Comparison of ENCODE assay signal across 17 cellular contexts in the genomic region with DNA sequence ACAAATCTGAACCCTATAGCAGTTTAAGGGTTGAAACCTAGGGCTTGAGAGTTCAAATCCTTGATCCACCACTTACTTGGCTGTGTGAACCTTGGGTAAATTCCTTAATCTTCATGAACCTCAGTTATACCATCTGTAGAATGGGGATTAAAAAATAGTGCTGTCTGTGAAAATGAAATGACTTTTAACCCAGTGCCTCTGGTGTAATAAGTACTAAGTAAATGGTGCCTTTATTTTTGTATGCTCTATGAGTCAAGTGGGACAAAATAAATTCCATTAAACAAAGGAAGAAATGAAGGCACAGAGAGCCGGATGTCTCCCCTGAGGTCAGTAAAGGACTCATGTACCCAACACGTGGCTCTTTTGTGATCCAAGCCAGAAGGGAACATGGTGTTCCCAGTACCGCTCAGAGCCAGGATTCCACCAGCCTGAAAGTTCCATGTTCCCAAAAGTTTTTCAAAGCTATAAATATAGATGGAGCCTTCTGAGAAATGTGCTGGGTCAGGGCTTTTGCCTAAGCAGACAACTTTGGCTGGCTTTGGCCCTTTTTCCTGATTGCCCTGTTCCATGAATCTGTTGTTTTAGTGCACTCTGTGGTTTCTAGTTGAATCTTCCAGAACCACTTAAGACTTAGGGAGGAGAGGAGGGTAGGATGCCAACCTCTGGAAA.
DNase-seq lines count a peak whose midpoint lies in the region; ATAC-seq and TF ChIP-seq lines count a peak whose summit lies in the region.
"Had no signal": no experiment of that assay in that cellular context is flagged by ENCODE, and none has a peak within 500 bp of the region (broad histone marks: within the 10 kb centered on the region; RNA-seq: fewer than 3 reads in every experiment).

No MANE protein-coding gene starts in this region.

- in situ Hi-C loops in brain microvascular endothelial cell (cut with HindIII; ENCODE audit: low pct_ligation_motif_present, low sequenced_read_pairs): no loop called here

- peaks cover 17% of the 10 kb centered on the region for H3K4me1 Mint-ChIP-seq in chondrocyte (ENCODE audit: low read depth)
- peaks cover 2% of the 10 kb centered on the region for H3K4me1 Mint-ChIP-seq in progenitor cell of endocrine pancreas (ENCODE audit: low read depth)

- WGBS in sigmoid colon, 2 donors: 75 to 80% methylated on average over 3 of the region's 3 CpGs

- H3K36me3 ChIP-seq in sigmoid colon: no peaks in the 10 kb centered on the region
- H3K36me3 ChIP-seq in brain microvascular endothelial cell (replicated peaks): no peaks in the 10 kb centered on the region

- H3K27me3 Mint-ChIP-seq in chondrocyte (ENCODE audit: low read depth): peaks cover 10% of the 10 kb centered on the region
- H3K27me3 Mint-ChIP-seq in progenitor cell of endocrine pancreas: peaks cover 4% of the 10 kb centered on the region

- TF ChIP-seq CTCF in chondrocyte (IDR thresholded peaks at IDR 0.05) (no peak), sigmoid colon (IDR thresholded peaks at IDR 0.05) (no peak), progenitor cell of endocrine pancreas (IDR thresholded peaks at IDR 0.05; ENCODE audit: unreplicated experiment) (no peak), brain microvascular endothelial cell (IDR thresholded peaks at IDR 0.05; ENCODE audit: low read depth, low read length, missing control alignments) (no peak)

- TF ChIP-seq EP300 in sigmoid colon (IDR thresholded peaks at IDR 0.05): peak; percentile 93 to 100 (median 99)

- H3K9me3 ChIP-seq in sigmoid colon: peaks cover 0 to 3% (median 0%) of the 10 kb centered on the region in 4 donors

- TF ChIP-seq POLR2A in sigmoid colon (IDR thresholded peaks at IDR 0.05): no peak

- peaks cover 0 to 38% (median 15%) of the 10 kb centered on the region in 4 donors for H3K4me1 ChIP-seq in sigmoid colon

- intact Hi-C loops in left colon (cut with DNase I, micrococcal nuclease): no loop called here
- intact Hi-C loops in sigmoid colon (cut with DNase I): no loop called here

- H3K4me3 ChIP-seq in sigmoid colon (no peak overlapping the region), brain microvascular endothelial cell (ENCODE audit: low read depth, low read length) (no peak overlapping the region)
- H3K4me3 ChIP-seq: GM12878 had no signal

- H3K4me3 Mint-ChIP-seq in chondrocyte (ENCODE audit: unreplicated experiment) (no peak overlapping the region), progenitor cell of endocrine pancreas (ENCODE audit: low read depth) (no peak overlapping the region)
- H3K4me3 Mint-ChIP-seq: activated CD4-positive, alpha-beta T cell treated with anti-CD3 and anti-CD28 coated beads, Interleukin-2, amount 10 ng/mL, durations not matched to agents 7 days and 5 days; type B pancreatic cell had no signal

- H3K9me3 Mint-ChIP-seq in chondrocyte (ENCODE audit: low read depth): peaks cover 5% of the 10 kb centered on the region
- H3K9me3 Mint-ChIP-seq in progenitor cell of endocrine pancreas (ENCODE audit: low read depth): peaks cover 4% of the 10 kb centered on the region

- H3K36me3 Mint-ChIP-seq in chondrocyte (ENCODE audit: low read depth) (no peaks in the 10 kb centered on the region), progenitor cell of endocrine pancreas (ENCODE audit: insufficient read depth) (no peaks in the 10 kb centered on the region)
- H3K36me3 Mint-ChIP-seq: type B pancreatic cell had no signal

- H3K27me3 ChIP-seq in sigmoid colon (no peaks in the 10 kb centered on the region), brain microvascular endothelial cell (replicated peaks) (no peaks in the 10 kb centered on the region)

- DNase-seq in AG20443 (ENCODE audit: low spot score) (peak; percentile 38), chondrocyte (ENCODE audit: low spot score) (no peak), left colon (peak in 1 of 2 donors; percentile 76), sigmoid colon (peak; percentile 95), progenitor cell of endocrine pancreas (ENCODE audit: low spot score, unreplicated experiment) (no peak), brain microvascular endothelial cell (no peak), NCI-H774 (lab: John Stamatoyannopoulos, UW) (no peak)
- no peak for DNase-seq in stimulated activated CD4-positive, alpha-beta T cell treated with anti-CD3 and anti-CD28 coated beads, Interleukin-2, amount 100 ng/mL, for 24 hours
- DNase-seq: activated CD4-positive, alpha-beta T cell treated with anti-CD3 and anti-CD28 coated beads, Interleukin-2, amount 10 ng/mL, durations not matched to agents 7 days and 5 days; activated effector memory CD4-positive, alpha-beta T cell treated with Interleukin-2 at 50 U/mL for 16 hours; caudate nucleus; H7; NCI-H1694; occipital lobe; SW 1271 had no signal

- H3K27ac Mint-ChIP-seq in chondrocyte (ENCODE audit: unreplicated experiment): peak overlapping the region; percentile 69
- no peak overlapping the region for H3K27ac Mint-ChIP-seq in progenitor cell of endocrine pancreas
- H3K27ac Mint-ChIP-seq: type B pancreatic cell had no signal

- H3K27ac ChIP-seq in sigmoid colon (peak overlapping the region; percentile 51 to 76 (median 68)), brain microvascular endothelial cell (no peak overlapping the region)

- peak; percentile 19 for ATAC-seq in left colon

Comparison
In these comparisons a context has a peak if more than half of its experiments do, and no peak if none do; other contexts are left out.
1. DNase-seq: peak in AG20443 (single experiment) and sigmoid colon (single experiment); none in chondrocyte (single experiment), progenitor cell of endocrine pancreas (single experiment), stimulated activated CD4-positive, alpha-beta T cell treated with anti-CD3 and anti-CD28 coated beads, Interleukin-2, amount 100 ng/mL, for 24 hours (0 of 2), brain microvascular endothelial cell (single experiment) and NCI-H774 (single experiment).